In genomic region chr2:114684404-114684803, GRCh38 we compare ENCODE assay signal across 1 cellular context.
TF ChIP-seq lines count a peak whose summit lies in the region.

No MANE protein-coding gene starts in this region.

TF ChIP-seq in GM23338, 12 proteins besides CTCF, POLR2A, EP300 and RAD21 (continued from another document):
- TF ChIP-seq ZNF462 (CRISPR knock-in tag; IDR thresholded peaks at IDR 0.05) (no peak), JUNB (IDR thresholded peaks at IDR 0.05; ENCODE audit: unreplicated experiment) (no peak), ZNF331 (CRISPR knock-in tag; IDR thresholded peaks at IDR 0.05; ENCODE audit: low read depth) (no peak), CREB1 (CRISPR knock-in tag; IDR thresholded peaks at IDR 0.05; ENCODE audit: low read depth) (no peak), EZH2 (IDR thresholded peaks at IDR 0.05; ENCODE audit: low read depth, unreplicated experiment) (no peak), POLR2AphosphoS5 (IDR thresholded peaks at IDR 0.05; ENCODE audit: low read depth) (no peak), STAT1 (IDR thresholded peaks at IDR 0.05; ENCODE audit: unreplicated experiment) (no peak), EZH2phosphoT487 (IDR thresholded peaks at IDR 0.05; ENCODE audit: unreplicated experiment) (no peak), ZNF114 (CRISPR knock-in tag; IDR thresholded peaks at IDR 0.05) (no peak)
